27 cellular contexts compared by ENCODE assay signal in the genomic region with DNA sequence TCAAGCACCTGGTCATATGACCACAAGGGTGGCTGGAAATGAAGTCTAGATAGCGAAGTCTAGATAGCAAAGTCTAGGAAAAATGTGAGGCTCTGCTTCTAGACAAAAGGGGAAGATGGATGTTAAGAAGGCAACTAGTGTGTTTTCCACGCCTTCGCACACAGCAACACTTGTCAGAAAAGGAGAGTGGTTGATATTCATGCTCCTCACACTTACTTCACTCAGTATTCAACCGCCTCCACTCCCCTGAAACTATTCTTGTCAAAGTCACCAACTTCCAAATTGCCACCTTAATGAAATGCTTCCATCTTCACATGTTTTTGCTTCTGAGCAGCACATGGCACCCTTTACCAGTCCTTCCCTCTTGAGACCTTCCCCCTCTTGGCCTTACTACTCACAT. TPM values are rescaled to one million over a fixed set of nuclear protein-coding genes. Genes with fewer than 3 reads are reported as not detected.
"Had no signal": no experiment of that assay in that cellular context is flagged by ENCODE, and none has a peak within 500 bp of the region (broad histone marks: within the 10 kb centered on the region; RNA-seq: fewer than 3 reads in every experiment).

No MANE protein-coding gene starts in this region.

- FAIRE-seq: pancreas had no signal

- DNase-seq: naive B cell; naive thymus-derived CD8-positive, alpha-beta T cell; nephron progenitor cell; pancreas; right cardiac atrium; spleen; stimulated activated CD4-positive, alpha-beta T cell treated with anti-CD3 and anti-CD28 coated beads, Interleukin-12 subunit alpha, Interleukin-12 subunit beta, amount 100 ng/mL, for 4 hours; stimulated activated CD4-positive, alpha-beta T cell treated with anti-CD3 and anti-CD28 coated beads, Interleukin-1b, Interleukin-23, amount 100 ng/mL, for 48 hours; stimulated activated CD4-positive, alpha-beta T cell treated with anti-CD3 and anti-CD28 coated beads, Interleukin-4, amount 100 ng/mL, for 1 hour; stimulated activated CD4-positive, alpha-beta T cell treated with anti-CD3 and anti-CD28 coated beads, Interleukin-4, amount 100 ng/mL, for 4 hours; stimulated activated CD8-positive, alpha-beta memory T cell treated with anti-CD3 and anti-CD28 coated beads, Interleukin-4, amount 100 ng/mL, for 48 hours; stimulated activated naive CD4-positive, alpha-beta T cell; stimulated activated naive CD8-positive, alpha-beta T cell treated with anti-CD3 and anti-CD28 coated beads, Interleukin-15, amount 100 ng/mL, for 72 hours; stimulated activated naive CD8-positive, alpha-beta T cell treated with anti-CD3 and anti-CD28 coated beads, Interleukin-15, Interleukin-2, amounts not matched to agents 100 U/mL and 50 U/mL, for 24 hours; substantia nigra; thyroid gland; upper lobe of right lung; uterus had no signal

- H3K36me3 ChIP-seq: neutrophil, pancreas, prostate gland, spleen, thoracic aorta, thyroid gland, tibial nerve, upper lobe of right lung, uterus had no signal

- H3K4me2 ChIP-seq: smooth muscle cell had no signal

- H3K4me1 ChIP-seq: pancreas, prostate gland, spleen, thyroid gland, tibial nerve, upper lobe of right lung, uterus had no signal

- H3K9me3 ChIP-seq: neutrophil, pancreas, prostate gland, thoracic aorta, thyroid gland, upper lobe of right lung, uterus had no signal

- H3K27ac ChIP-seq: neutrophil, pancreas, prostate gland, skin epidermis, spleen, thoracic aorta, thyroid gland, tibial nerve, upper lobe of right lung, uterus had no signal

- H3K27me3 ChIP-seq: neutrophil, pancreas, spleen, thyroid gland, tibial nerve, upper lobe of right lung, uterus had no signal

- H3K4me3 ChIP-seq: pancreas, prostate gland, skin epidermis, smooth muscle cell, spleen, thoracic aorta, thyroid gland, tibial nerve, upper lobe of right lung, uterus had no signal

- ATAC-seq: naive thymus-derived CD8-positive, alpha-beta T cell; natural killer cell treated with Interleukin-12 subunit alpha and Interleukin-12 subunit beta and Interleukin-15 and Interleukin-18, amount 100 ng/mL, for 72 hours; pancreas; right cardiac atrium; sciatic nerve; stimulated activated memory B cell treated with anti-CD40 and anti-IgM and Interleukin-4, amounts not matched to agents 10 μg/mL and 1 μg/mL and 100 μg/mL, for 72 hours; stimulated activated naive CD8-positive, alpha-beta T cell treated with anti-CD3 and anti-CD28 coated beads, Interleukin-15, amount 100 ng/mL, for 72 hours; stimulated activated naive CD8-positive, alpha-beta T cell treated with anti-CD3 and anti-CD28 coated beads, Interleukin-15, Interleukin-2, amounts not matched to agents 100 U/mL and 50 U/mL, for 24 hours; upper lobe of right lung had no signal

RNA-seq across cellular contexts. Expression of gene DCLK2, which starts 27.7 kb away (rescaled TPM):
- total RNA-seq: naive thymus-derived CD8-positive, alpha-beta T cell had no signal
